25 cellular contexts compared by ENCODE assay signal in genomic region chr9:104776787-104777186, GRCh38. TPM values are rescaled to one million over a fixed set of nuclear protein-coding genes. Genes with fewer than 3 reads are reported as not detected.
A peak's percentile ranks its signal among the peaks of the same experiment; 100 is the strongest.
DNase-seq lines count a peak whose midpoint lies in the region; ATAC-seq and TF ChIP-seq lines count a peak whose summit lies in the region.
"Had no signal": no experiment of that assay in that cellular context is flagged by ENCODE, and none has a peak within 500 bp of the region (broad histone marks: within the 10 kb centered on the region; RNA-seq: fewer than 3 reads in every experiment).

No MANE protein-coding gene starts in this region.

- POLR2A ChIA-PET in BJ (lab: Charles Lee), result no interaction called here

- no peak overlapping the region for H3K9ac ChIP-seq in GM23248

- H3K4me3 ChIP-seq in BJ (ENCODE audit: low read depth, low read length) (no peak overlapping the region), GM23248 (no peak overlapping the region)
- H3K4me3 ChIP-seq: body of pancreas, K562, tibial nerve had no signal

- no peak overlapping the region for H3K27ac ChIP-seq in GM23248
- H3K27ac ChIP-seq: body of pancreas, tibial nerve had no signal

- H3K36me3 ChIP-seq in BJ (ENCODE audit: control insufficient read depth, insufficient read depth, low read length), result no peaks in the 10 kb centered on the region
- no peaks in the 10 kb centered on the region for H3K36me3 ChIP-seq in GM23248 (ENCODE audit: low read depth)

- no peaks in the 10 kb centered on the region for H3K9me2 ChIP-seq in GM23248 (ENCODE audit: insufficient read depth)

- H2AFZ ChIP-seq in GM23248, result no peak overlapping the region

- DNase-seq in BJ (ENCODE audit: low read depth) (peak; percentile 17), GM23248 (peak; percentile 60), fibroblast of peridontal ligament (ENCODE audit: extremely low read depth) (peak; percentile 63), renal cortical epithelial cell (ENCODE audit: low read depth) (peak; percentile 8), dedifferentiated amniotic fluid mesenchymal stem cell (ENCODE audit: extremely low spot score) (no peak)
- no peak for DNase-seq in stimulated activated CD4-positive, alpha-beta T cell treated with anti-CD3 and anti-CD28 coated beads, Interleukin-15, amount 100 ng/mL, for 24 hours
- DNase-seq: activated CD4-positive, alpha-beta T cell treated with anti-CD3 and anti-CD28 coated beads for 36 hours; activated naive CD4-positive, alpha-beta T cell treated with anti-CD3 and anti-CD28 coated beads, Interleukin-2, amount 50 U/mL, for 16 hours; body of pancreas; Calu3; dermis blood vessel endothelial cell; GOT3; mesenchymal stem cell; NCI-H146; NCI-H2171 treated with DMSO at 0.1 percent for 48 hours; NCI-H774; SHP77 treated with DMSO at 0.1 percent for 48 hours; stimulated activated CD4-positive, alpha-beta T cell treated with anti-CD3 and anti-CD28 coated beads, Interleukin-2, amount 100 ng/mL, for 24 hours; stimulated activated naive CD4-positive, alpha-beta T cell; T-helper 1 cell had no signal

- no peak overlapping the region for H3K4me2 ChIP-seq in GM23248 (ENCODE audit: unreplicated experiment)

- no peaks in the 10 kb centered on the region for H3K9me3 ChIP-seq in GM23248 (ENCODE audit: low read depth)
- H3K9me3 ChIP-seq: body of pancreas, tibial nerve had no signal

- peaks cover 18% of the 10 kb centered on the region; the same call in 1 of the 2 replicates for H3F3A ChIP-seq in GM23248 (ENCODE audit: insufficient read depth)

- H3K27me3 ChIP-seq in BJ (ENCODE audit: control insufficient read depth, insufficient read depth, low read length), result no peaks in the 10 kb centered on the region
- no peaks in the 10 kb centered on the region for H3K27me3 ChIP-seq in GM23248 (replicated peaks; ENCODE audit: insufficient read depth)
- H3K27me3 ChIP-seq: body of pancreas, tibial nerve had no signal

- no peaks in the 10 kb centered on the region for H3K79me2 ChIP-seq in GM23248 (ENCODE audit: insufficient read depth)

- ATAC-seq in HG02763 (IDR thresholded peaks at IDR 0.05; ENCODE audit: unreplicated experiment), result no peak
- no peak for ATAC-seq in HG03097 (IDR thresholded peaks at IDR 0.05; ENCODE audit: low FRiP score, unreplicated experiment)
- ATAC-seq: activated CD4-positive, alpha-beta T cell treated with anti-CD3 and anti-CD28 coated beads for 36 hours; body of pancreas; K562; natural killer cell treated with Interleukin-12 subunit alpha and Interleukin-12 subunit beta and Interleukin-15 and Interleukin-18, amount 100 ng/mL, for 72 hours had no signal

- in situ Hi-C loops in GM23248 (cut with MboI), result no loop called here

- WGBS in GM23248 (ENCODE audit: low coverage in 1 of 2, low lambda C conversion rate in 2 of 2, missing lambda C conversion rate in 2 of 2), 2 experiments, result 4 to 6% methylated on average over 1 of the region's 1 CpG

- CTCF ChIA-PET in BJ (lab: Yijun Ruan, JAX), result no interaction called here

- H4K20me1 ChIP-seq in GM23248 (ENCODE audit: insufficient read depth), result no peaks in the 10 kb centered on the region

- no peak for TF ChIP-seq CTCF in BJ (IDR thresholded peaks at IDR 0.05; ENCODE audit: insufficient read depth, low read depth, low read length)

- peaks cover 16% of the 10 kb centered on the region for H3K4me1 ChIP-seq in GM23248 (ENCODE audit: insufficient read depth)

RNA-seq across cellular contexts. Expression of gene NIPSNAP3B, which starts 12.9 kb away (rescaled TPM):
- polyA plus RNA-seq in BJ (2011; rRNA removed) (0.75 and 0.96 TPM in 2 replicates), GM23248 (2016; fragmentation: Nextera tagmentation; extraction: Ambion mirVana) (1.6 and 2.1 TPM in 2 replicates)
- polyA minus RNA-seq in BJ (2011; rRNA and poly(A)+ RNA removed), result 0.26 and 0.76 TPM in 2 replicates
- 0.54 and 5.9 TPM in 2 replicates for total RNA-seq in GM23248 (2014; rRNA removed; shearing (Covaris generic))
- total RNA-seq in renal cortical epithelial cell, result 0.35 and 1.3 TPM in 2 replicates
- total RNA-seq: natural killer cell treated with Interleukin-12 subunit alpha and Interleukin-12 subunit beta and Interleukin-15 and Interleukin-18, amount 100 ng/mL, for 72 hours had no signal

RNA-seq across cellular contexts. Expression of gene NIPSNAP3A, which starts 29.3 kb away (rescaled TPM):
- polyA plus RNA-seq in BJ (2011; rRNA removed), result 40.6 and 62.8 TPM in 2 replicates
- polyA minus RNA-seq in BJ (2011; rRNA and poly(A)+ RNA removed), result 6.7 and 8.5 TPM in 2 replicates
- total RNA-seq in GM23248 (2014; rRNA removed; shearing (Covaris generic)), result 52.6 and 55.3 TPM in 2 replicates
- 64.2 and 66.2 TPM in 2 replicates for polyA plus RNA-seq in GM23248 (2016; fragmentation: Nextera tagmentation; extraction: Ambion mirVana)
- total RNA-seq in renal cortical epithelial cell, result 48.7 and 69.3 TPM in 2 replicates

Comparison
In these comparisons a context has a peak if more than half of its experiments do, and no peak if none do; other contexts are left out.
1. DNase-seq: peak in BJ (single experiment), GM23248 (single experiment), fibroblast of peridontal ligament (single experiment) and renal cortical epithelial cell (single experiment); none in dedifferentiated amniotic fluid mesenchymal stem cell (single experiment) and stimulated activated CD4-positive, alpha-beta T cell treated with anti-CD3 and anti-CD28 coated beads, Interleukin-15, amount 100 ng/mL, for 24 hours (single experiment).